ENCODE assay signal across 24 cellular contexts in the genomic region with DNA sequence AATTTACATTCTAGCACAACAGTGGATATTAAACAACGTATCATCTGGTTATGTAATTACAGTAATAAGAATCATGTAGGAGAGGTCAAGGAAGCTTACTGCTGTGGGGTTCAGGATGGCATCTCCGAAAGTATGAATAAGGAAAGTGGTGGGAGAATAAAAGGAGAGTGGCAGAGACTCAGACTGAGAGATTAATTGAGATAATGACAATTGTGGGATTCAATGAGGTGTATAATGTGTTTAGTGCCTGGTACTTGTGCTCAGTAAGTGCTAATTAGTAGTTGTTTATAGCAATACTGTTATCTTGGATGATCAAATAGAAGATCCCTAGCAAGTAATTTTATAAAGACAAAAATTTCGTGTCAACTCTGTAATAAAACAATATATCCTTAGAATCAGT.
"Had no signal": no experiment of that assay in that cellular context is flagged by ENCODE, and none has a peak within 500 bp of the region (broad histone marks: within the 10 kb centered on the region; RNA-seq: fewer than 3 reads in every experiment).

No MANE protein-coding gene starts in this region.

- DNase-seq: IMR-90, Kasumi-1, KG1, MV-4-11, NCI-H1048, NCI-H1105, NCI-H1417, NCI-H1436 treated with DMSO at 0.1 percent for 48 hours, NCI-H1694, NCI-H187 treated with DMSO at 0.1 percent for 48 hours, NCI-H2029 treated with DMSO at 0.1 percent for 48 hours, NCI-H2107, NCI-H226, NCI-H446, NCI-H510A, NCI-H524 treated with DMSO at 0.1 percent for 48 hours, NCI-H69, NCI-H774, PC-3, SHP77, SK-N-SH, SW 1271 had no signal

- ATAC-seq: Panc1, PC-3 had no signal

- H3K4me2 ChIP-seq: SK-N-SH had no signal

- H3K27ac ChIP-seq: RWPE1 had no signal

- H3K9me3 ChIP-seq: SK-N-SH had no signal
